In the genomic region with DNA sequence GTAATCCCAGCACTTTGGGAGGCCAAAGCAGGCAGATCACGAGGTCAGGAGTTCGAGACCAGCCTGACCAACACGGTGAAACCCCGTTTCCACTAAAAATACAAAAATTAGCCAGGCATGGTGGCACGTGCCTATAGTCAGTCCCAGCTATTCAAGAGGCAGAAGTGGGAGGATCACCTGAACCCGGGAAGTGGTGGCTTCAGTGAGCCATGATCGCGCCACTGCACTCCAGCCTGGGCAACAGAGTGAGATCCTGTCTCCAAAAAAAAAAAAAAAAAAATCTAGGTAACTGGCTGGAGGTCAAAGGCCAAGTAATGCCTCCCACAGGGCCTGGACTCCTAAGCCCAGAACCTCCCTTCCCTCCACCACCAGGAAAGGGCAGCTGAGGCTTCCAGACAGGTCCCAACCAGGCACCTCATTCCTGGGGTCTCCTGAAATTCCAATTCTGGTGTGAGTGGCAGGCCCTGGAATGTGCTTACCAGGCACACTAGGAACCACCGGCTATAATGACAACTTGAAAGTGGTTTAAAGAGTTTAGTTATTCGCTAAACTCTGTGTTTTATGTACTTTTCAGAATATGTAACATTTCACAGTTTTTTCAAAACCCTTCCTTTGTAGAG, we compare ENCODE assay signal across 20 cellular contexts. TPM values are rescaled to one million over a fixed set of nuclear protein-coding genes. Genes with fewer than 3 reads are reported as not detected.
A peak's percentile ranks its signal among the peaks of the same experiment; 100 is the strongest.
DNase-seq lines count a peak whose midpoint lies in the region; ATAC-seq, FAIRE-seq and TF ChIP-seq lines count a peak whose summit lies in the region.
"Had no signal": no experiment of that assay in that cellular context is flagged by ENCODE, and none has a peak within 500 bp of the region (broad histone marks: within the 10 kb centered on the region; RNA-seq: fewer than 3 reads in every experiment).

No MANE protein-coding gene starts in this region.

- no peak overlapping the region for H3K23ac ChIP-seq in IMR-90 (ENCODE audit: low read depth, low read length)

- no peak overlapping the region for H3K4me2 ChIP-seq in IMR-90 (ENCODE audit: low read depth, low read length)
- H3K4me2 ChIP-seq in K562 (ENCODE audit: insufficient read depth, low read length), result no peak overlapping the region
- H3K4me2 ChIP-seq in osteoblast (ENCODE audit: insufficient read depth, low read length), result no peak overlapping the region

- FAIRE-seq in K562 (lab: Jason Lieb, UNC), result no peak

- peaks cover 5% of the 10 kb centered on the region; the same call in 1 of the 2 replicates for H3K9me1 ChIP-seq in IMR-90 (ENCODE audit: insufficient read depth, low read length)
- H3K9me1 ChIP-seq in K562 (ENCODE audit: control insufficient read depth, insufficient read depth, low read length), result no peaks in the 10 kb centered on the region

- peaks cover 7% of the 10 kb centered on the region for H3K4me1 ChIP-seq in IMR-90 (ENCODE audit: control insufficient read depth, insufficient read depth, low read length)
- peaks cover 6 to 31% of the 10 kb centered on the region in 2 experiments; a peak in 3 of 5 replicates for H3K4me1 ChIP-seq in K562 (replicated peaks in 1 of 2; ENCODE audit: control insufficient read depth in 2 of 2, insufficient read depth in 2 of 2, low read length in 2 of 2)
- peaks cover 23% of the 10 kb centered on the region for H3K4me1 ChIP-seq in osteoblast (ENCODE audit: insufficient read depth, low read length)

- TF ChIP-seq RAD21 in IMR-90 (IDR thresholded peaks at IDR 0.05; ENCODE audit: low read length) (no peak), K562 (CRISPR knock-in tag; conservative IDR thresholded peaks at IDR 0.05 in 1 of 2, IDR thresholded peaks at IDR 0.05 in 1 of 2) (no peak)

- H3K79me2 ChIP-seq in K562 (ENCODE audit: control insufficient read depth, insufficient read depth, low read length) (peaks cover 52% of the 10 kb centered on the region), osteoblast (ENCODE audit: insufficient read depth, low read length) (peaks cover 69% of the 10 kb centered on the region)

- H4K5ac ChIP-seq in IMR-90 (ENCODE audit: low read depth, low read length), result no peak overlapping the region

- H3K4me3 ChIP-seq in IMR-90 (ENCODE audit: insufficient read depth, low read depth, low read length), result no peak overlapping the region
- H3K4me3 ChIP-seq in K562, result no peak overlapping the region
- H3K4me3 ChIP-seq in osteoblast (ENCODE audit: insufficient read depth, low read length), result no peak overlapping the region
- H3K4me3 ChIP-seq: colonic mucosa, left ventricle myocardium inferior, tibial artery had no signal

- no peak overlapping the region for H2BK20ac ChIP-seq in IMR-90 (ENCODE audit: low read depth, low read length)

- 0 out of 2 replicates have a peak overlapping the region, but pooled peaks have one; percentile 48 for H2AK5ac ChIP-seq in IMR-90 (ENCODE audit: low read depth, low read length)

- peaks cover 18 to 50% of the 10 kb centered on the region in 2 experiments for H3K79me1 ChIP-seq in IMR-90 (ENCODE audit: low read depth in 1 of 2, low read length in 2 of 2)

- BruUV-seq in IMR-90 (replicated peaks; lab: Mats Ljungman, UMichigan), result no TSS peak
- TSS peak; percentile 18 for BruUV-seq in K562 (replicated peaks; lab: Mats Ljungman, UMichigan)

- H2BK120ac ChIP-seq in IMR-90 (ENCODE audit: low read depth, low read length), result no peak overlapping the region

- intact Hi-C loops in IMR-90 (cut with micrococcal nuclease) (no loop called here), K562 (cut with micrococcal nuclease) (no loop called here)

- ATAC-seq in IMR-90 (ENCODE audit: low read depth) (no peak), K562 (no peak), GM18873 (IDR thresholded peaks at IDR 0.05; ENCODE audit: low FRiP score, unreplicated experiment) (no peak)
- ATAC-seq in activated CD4-positive, CD25-positive, alpha-beta regulatory T cell treated with anti-CD3 and anti-CD28 coated beads, Interleukin-2, amount 50 U/mL, for 24 hours, result no peak

- H3K27ac ChIP-seq in IMR-90 (ENCODE audit: insufficient read depth, low read length), result no peak overlapping the region
- H3K27ac ChIP-seq in K562 (ENCODE audit: extremely low read depth, low read depth, low read length), result no peak overlapping the region
- H3K27ac ChIP-seq in osteoblast (ENCODE audit: low read depth, low read length), result no peak overlapping the region
- H3K27ac ChIP-seq: colonic mucosa, left ventricle myocardium inferior, tibial artery had no signal

- H2AFZ ChIP-seq in IMR-90 (replicated peaks; ENCODE audit: low read length, poor library complexity) (no peak overlapping the region), K562 (ENCODE audit: low read depth, low read length) (no peak overlapping the region), osteoblast (ENCODE audit: low read length) (no peak overlapping the region)

- no peak overlapping the region; the same call in 2 of the 3 replicates for H2BK15ac ChIP-seq in IMR-90 (ENCODE audit: low read depth, low read length)

- H3K9me3 ChIP-seq in IMR-90 (ENCODE audit: control insufficient read depth, insufficient read depth, low read length) (no peaks in the 10 kb centered on the region), K562 (replicated peaks; ENCODE audit: control insufficient read depth, insufficient read depth, low read depth, low read length) (no peaks in the 10 kb centered on the region), osteoblast (ENCODE audit: low read depth, low read length) (no peaks in the 10 kb centered on the region)
- H3K9me3 ChIP-seq: colonic mucosa, left ventricle myocardium inferior, tibial artery had no signal

- DNase-seq in EH (ENCODE audit: low read depth) (peak; percentile 34), IMR-90 (no peak), K562 (ENCODE audit: extremely low read depth in 1 of 4, low spot score in 3 of 4) (no peak), osteoblast (ENCODE audit: insufficient read length, low spot score, missing footprints) (peak; percentile 29), midbrain (lab: John Stamatoyannopoulos, UW) (no peak)
- DNase-seq: activated CD4-positive, alpha-beta T cell treated with anti-CD3 and anti-CD28 coated beads for 48 hours; activated CD8-positive, alpha-beta memory T cell treated with anti-CD3 and anti-CD28 coated beads, Interleukin-2, amount 50 U/mL, for 48 hours; activated naive CD8-positive, alpha-beta T cell treated with anti-CD3 and anti-CD28 coated beads, Interleukin-2, amount 10 ng/mL, durations not matched to agents 7 days and 5 days; colonic mucosa; GDM1; head of caudate nucleus; Karpas-422; left ventricle myocardium inferior; NCI-H2081 treated with DMSO at 0.1 percent for 48 hours; NK-92 treated with Interleukin-12 subunit alpha and Interleukin-12 subunit beta, amount 100 ng/mL, for 24 hours; Right ventricle myocardium superior; stimulated activated CD4-positive, alpha-beta T cell treated with anti-CD3 and anti-CD28 coated beads, Interleukin-4, amount 100 ng/mL, for 24 hours; tibial artery had no signal

- no peak overlapping the region for H4K91ac ChIP-seq in IMR-90 (ENCODE audit: insufficient read depth, low read depth, low read length)

- H4K20me1 ChIP-seq in IMR-90 (ENCODE audit: insufficient read depth, low read length), result peaks cover 10% of the 10 kb centered on the region
- no peaks in the 10 kb centered on the region for H4K20me1 ChIP-seq in K562 (replicated peaks; ENCODE audit: control insufficient read depth, insufficient read depth, low read length)
- H4K20me1 ChIP-seq in osteoblast (ENCODE audit: insufficient read depth, low read length), result peaks cover 7% of the 10 kb centered on the region

- H3K18ac ChIP-seq in IMR-90 (ENCODE audit: low read depth, low read length), result no peak overlapping the region

- H3K36me3 ChIP-seq in IMR-90 (ENCODE audit: control insufficient read depth, insufficient read depth, low read length) (peaks cover 11% of the 10 kb centered on the region), K562 (ENCODE audit: control insufficient read depth, insufficient read depth, low read length) (peaks cover 4% of the 10 kb centered on the region; the same call in 2 of the 3 replicates), osteoblast (ENCODE audit: insufficient read depth, low read length) (no peaks in the 10 kb centered on the region)
- H3K36me3 ChIP-seq: colonic mucosa, left ventricle myocardium inferior, tibial artery had no signal

- TF ChIP-seq CTCF in IMR-90 (conservative IDR thresholded peaks at IDR 0.05; ENCODE audit: low read depth, low read length), result no peak
- TF ChIP-seq CTCF in K562 (IDR thresholded peaks at IDR 0.05 in 2 of 3, conservative IDR thresholded peaks at IDR 0.05 in 1 of 3; ENCODE audit: insufficient read depth in 2 of 3, low read depth in 1 of 3, low read length in 3 of 3), result no peak
- TF ChIP-seq CTCF in osteoblast (IDR thresholded peaks at IDR 0.05; ENCODE audit: extremely low read depth, low read depth, low read length), result no peak

- H2BK5ac ChIP-seq in IMR-90 (ENCODE audit: low read depth, low read length, poor library complexity, severe bottlenecking), result no peak overlapping the region

- H3K56ac ChIP-seq in IMR-90 (ENCODE audit: extremely low read depth, insufficient read depth, low read length), result no peak overlapping the region

- no peak overlapping the region for H4K8ac ChIP-seq in IMR-90 (ENCODE audit: low read depth in 2 of 2, low read length in 2 of 2)

- no peak for TF ChIP-seq EP300 in K562 (IDR thresholded peaks at IDR 0.05; ENCODE audit: low read length)

- H3K27me3 ChIP-seq in IMR-90 (ENCODE audit: control insufficient read depth, insufficient read depth, low read length), result no peaks in the 10 kb centered on the region
- H3K27me3 ChIP-seq in K562 (ENCODE audit: control insufficient read depth in 2 of 2, insufficient read depth in 2 of 2, low read length in 2 of 2), result no peaks in the 10 kb centered on the region
- no peaks in the 10 kb centered on the region for H3K27me3 ChIP-seq in osteoblast (ENCODE audit: insufficient read depth, low read length)
- H3K27me3 ChIP-seq: colonic mucosa, tibial artery had no signal

- no peak overlapping the region for H3K4ac ChIP-seq in IMR-90 (ENCODE audit: low read depth, low read length)

- no peak for TF ChIP-seq POLR2A in IMR-90 (IDR thresholded peaks at IDR 0.05; ENCODE audit: low read depth, low read length)
- TF ChIP-seq POLR2A in K562 (conservative IDR thresholded peaks at IDR 0.05), result no peak

- dilution Hi-C loops in IMR-90 (cut with HindIII; ENCODE audit: low sequenced_read_pairs, unreplicated experiment), result no loop called here

- H3K9ac ChIP-seq in IMR-90 (ENCODE audit: low read depth, low read length) (no peak overlapping the region), K562 (ENCODE audit: insufficient read depth in 1 of 2, low read depth in 2 of 2, low read length in 2 of 2) (no peak overlapping the region)

- no peak overlapping the region for H2AK9ac ChIP-seq in IMR-90 (replicated peaks; ENCODE audit: low read depth, low read length, poor library complexity)

- no CpG with 5 or more reads among the region's 10 CpGs for WGBS in IMR-90 (ENCODE audit: extremely low coverage in 2 of 2, insufficient read length in 1 of 2), 2 experiments
- 70% methylated on average over 10 of the region's 10 CpGs for WGBS in K562 (ENCODE audit: insufficient coverage, low coverage, missing lambda C conversion rate)

- in situ Hi-C loops in IMR-90 (cut with MboI; ENCODE audit: low sequenced_read_pairs), result no loop called here
- in situ Hi-C loops in K562 (cut with MboI), result no loop called here

- POLR2A ChIA-PET in IMR-90 (lab: Charles Lee; ENCODE audit: unreplicated experiment), result interaction anchor here (1.2 kb wide), 1 partner anchor 14 kb away, joined by 3 read pairs; no protein-coding TSS in a partner anchor
- POLR2A ChIA-PET in K562 (lab: Yijun Ruan, JAX), result interaction anchor here (0.5 to 1.2 kb wide), 2 partner anchors 9 to 37 kb away, joined by 3 read pairs; no protein-coding TSS in a partner anchor

- H3K14ac ChIP-seq in IMR-90 (replicated peaks; ENCODE audit: low read depth, low read length), result no peak overlapping the region

- CTCF ChIA-PET in IMR-90 (lab: Yijun Ruan, JAX), result no interaction called here
- CTCF ChIA-PET in K562 (lab: Yijun Ruan, JAX; ENCODE audit: low intra/inter-chr PET ratio), result no interaction called here

RNA-seq across cellular contexts. Expression of gene FBXL18, which starts 3.1 kb away (rescaled TPM):
- total RNA-seq in IMR-90 (2012; rRNA removed) (2.0 and 2.2 TPM in 2 replicates), K562 (2014; rRNA removed) (3.5 and 4.5 TPM in 2 replicates), K562 (2014; rRNA removed; fragmentation: Illumina TruSeq; extraction: Trizol) (1.4 and 1.5 TPM in 2 replicates), K562 (2015; rRNA removed; fragmentation: Illumina TruSeq; extraction: Trizol) (2.6 and 2.7 TPM in 2 replicates), K562 (2021) (13.4 and 14.2 TPM in 2 replicates), osteoblast (8.8 and 9.4 TPM in 2 replicates)
- polyA plus RNA-seq in IMR-90 (2012; rRNA removed) (6.4 and 8.7 TPM in 2 replicates), K562 (2011; rRNA removed) (1.2 and 3.0 TPM in 2 replicates), K562 (2014; fragmentation: Illumina TruSeq; extraction: Trizol) (2.2 and 3.2 TPM in 2 replicates), K562 (2014; fragmentation: Nextera tagmentation; extraction: Ambion mirVana) (under 1 TPM; 0.25 to 0.31 TPM), K562 (2014; rRNA removed) (5.2 and 5.7 TPM in 2 replicates)
- polyA plus RNA-seq in IMR-90 (2012; cell fraction: cytosol; rRNA removed), result 3.8 and 7.0 TPM in 2 replicates
- 7.2 and 21.7 TPM in 2 replicates for polyA plus RNA-seq in IMR-90 (2012; cell fraction: nucleus; rRNA removed; ENCODE audit: low replicate concordance)
- 15.8 and 38.3 TPM in 2 replicates for total RNA-seq in K562 (2011; cell fraction: chromatin; rRNA removed; ENCODE audit: low replicate concordance)
- total RNA-seq in K562 (2011; cell fraction: nucleolus; rRNA removed), result 22.5 and 24.8 TPM in 2 replicates
- 13.9 and 14.8 TPM in 2 replicates for total RNA-seq in K562 (2011; cell fraction: nucleoplasm; rRNA removed)
- 2.0 and 4.8 TPM in 2 replicates for polyA plus RNA-seq in K562 (2011; cell fraction: cytosol; rRNA removed)
- 3.8 and 7.6 TPM in 2 replicates for polyA plus RNA-seq in K562 (2011; cell fraction: nucleus; rRNA removed)
- 5.4 and 6.2 TPM in 2 replicates for polyA plus RNA-seq in K562 (2012)
- 1.7 and 2.2 TPM in 2 replicates for polyA minus RNA-seq in K562 (2011; rRNA and poly(A)+ RNA removed)
- 5.8 and 6.3 TPM in 2 replicates for polyA minus RNA-seq in K562 (2011; cell fraction: cytosol; rRNA and poly(A)+ RNA removed)
- 5.0 and 6.2 TPM in 2 replicates for polyA minus RNA-seq in K562 (2011; cell fraction: nucleus; rRNA and poly(A)+ RNA removed)

RNA-seq across cellular contexts. Expression of gene ACTB, which starts 19.9 kb away (rescaled TPM):
- total RNA-seq in IMR-90 (2012; rRNA removed) (7,721 and 7,727 TPM in 2 replicates), K562 (2014; rRNA removed) (1,050 and 1,578 TPM in 2 replicates), K562 (2014; rRNA removed; fragmentation: Illumina TruSeq; extraction: Trizol) (1,330 and 1,372 TPM in 2 replicates), K562 (2015; rRNA removed; fragmentation: Illumina TruSeq; extraction: Trizol) (1,064 and 1,131 TPM in 2 replicates), K562 (2021) (3,434 and 3,475 TPM in 2 replicates), osteoblast (3,672 and 4,357 TPM in 2 replicates)
- polyA plus RNA-seq in IMR-90 (2012; rRNA removed) (9,060 and 9,985 TPM in 2 replicates), K562 (2011; rRNA removed) (394 and 1,035 TPM in 2 replicates), K562 (2014; fragmentation: Illumina TruSeq; extraction: Trizol) (3,161 and 3,227 TPM in 2 replicates), K562 (2014; fragmentation: Nextera tagmentation; extraction: Ambion mirVana) (1,000 to 10,000 TPM; 1,484 to 2,232 TPM), K562 (2014; rRNA removed) (1,030 and 1,055 TPM in 2 replicates)
- 16,337 and 21,423 TPM in 2 replicates for polyA plus RNA-seq in IMR-90 (2012; cell fraction: cytosol; rRNA removed)
- 3,466 and 15,446 TPM in 2 replicates for polyA plus RNA-seq in IMR-90 (2012; cell fraction: nucleus; rRNA removed; ENCODE audit: low replicate concordance)
- 442 and 814 TPM in 2 replicates for total RNA-seq in K562 (2011; cell fraction: chromatin; rRNA removed; ENCODE audit: low replicate concordance)
- total RNA-seq in K562 (2011; cell fraction: nucleolus; rRNA removed), result 822 and 827 TPM in 2 replicates
- total RNA-seq in K562 (2011; cell fraction: nucleoplasm; rRNA removed), result 612 and 733 TPM in 2 replicates
- polyA plus RNA-seq in K562 (2011; cell fraction: cytosol; rRNA removed), result 886 and 917 TPM in 2 replicates
- polyA plus RNA-seq in K562 (2011; cell fraction: nucleus; rRNA removed), result 1,199 and 1,212 TPM in 2 replicates
- 3,171 and 3,886 TPM in 2 replicates for polyA plus RNA-seq in K562 (2012)
- 535 and 828 TPM in 2 replicates for polyA minus RNA-seq in K562 (2011; rRNA and poly(A)+ RNA removed)
- polyA minus RNA-seq in K562 (2011; cell fraction: cytosol; rRNA and poly(A)+ RNA removed), result 1,311 and 2,256 TPM in 2 replicates
- 373 and 553 TPM in 2 replicates for polyA minus RNA-seq in K562 (2011; cell fraction: nucleus; rRNA and poly(A)+ RNA removed)

Comparison
In these comparisons a context has a peak if more than half of its experiments do, and no peak if none do; other contexts are left out.
1. DNase-seq: peak in EH (single experiment) and osteoblast (single experiment); none in IMR-90 (single experiment), K562 (0 of 4) and midbrain (single experiment).